In the genomic region with DNA sequence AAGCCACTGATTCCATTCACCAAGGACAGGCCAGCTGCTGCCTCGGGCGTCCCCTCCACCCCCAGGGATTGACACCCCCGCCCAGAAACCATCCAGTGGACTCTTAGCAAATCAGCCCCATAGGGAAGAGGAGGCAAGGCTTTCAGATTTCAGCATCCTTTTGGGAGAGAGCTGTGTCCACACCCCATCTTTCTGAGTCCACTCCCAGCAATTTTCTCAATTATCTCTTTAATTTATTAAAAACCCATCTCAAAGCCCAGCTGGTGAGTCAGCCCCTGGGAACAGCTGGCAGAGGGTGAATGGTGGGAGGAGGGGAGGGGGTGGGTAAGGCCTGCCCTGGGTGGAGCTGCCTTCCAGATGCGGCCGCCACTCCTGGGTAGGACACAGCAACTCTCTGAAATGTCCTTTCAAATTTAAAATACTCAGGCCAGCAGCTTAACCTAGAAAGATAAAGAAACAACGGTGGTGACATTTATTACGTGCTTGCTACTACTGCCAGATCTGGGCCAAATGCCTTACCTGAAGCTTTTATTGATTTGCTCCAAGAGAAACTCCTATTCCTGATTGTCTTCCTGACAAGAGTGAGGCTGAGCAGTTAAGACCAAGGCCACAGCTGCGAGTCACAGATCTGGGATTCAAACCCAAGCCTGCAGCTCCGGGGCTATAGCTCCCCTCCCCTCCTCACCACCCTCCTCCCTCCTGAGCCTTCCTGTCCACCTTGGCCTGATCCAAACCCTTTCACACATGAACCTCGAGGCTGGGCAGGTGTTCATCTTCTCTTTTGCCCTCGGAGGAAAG, we compare ENCODE assay signal across 9 cellular contexts.
DNase-seq lines count a peak whose midpoint lies in the region; ATAC-seq and TF ChIP-seq lines count a peak whose summit lies in the region.
"Had no signal": no experiment of that assay in that cellular context is flagged by ENCODE, and none has a peak within 500 bp of the region (broad histone marks: within the 10 kb centered on the region; RNA-seq: fewer than 3 reads in every experiment).

No MANE protein-coding gene starts in this region.

- no peaks in the 10 kb centered on the region for H3K9me3 Mint-ChIP-seq in HFFc6

- H3K4me3 ChIP-seq in left ventricle myocardium inferior (no peak overlapping the region), stomach smooth muscle (ENCODE audit: low read length in 2 of 2) (no peak overlapping the region)

- H3K4me3 Mint-ChIP-seq in HFFc6, result peak overlapping the region; percentile 34; the same call in 1 of the 2 replicates

- H3K4me1 Mint-ChIP-seq in HFFc6 (ENCODE audit: low read depth), result peaks cover 12% of the 10 kb centered on the region

- TF ChIP-seq CTCF in HFFc6 (IDR thresholded peaks at IDR 0.05) (no peak), left ventricle myocardium inferior (IDR thresholded peaks at IDR 0.05; ENCODE audit: borderline replicate concordance) (no peak)

- H3K27me3 Mint-ChIP-seq in HFFc6 (ENCODE audit: insufficient read depth), result peaks cover 2% of the 10 kb centered on the region

- H3K36me3 ChIP-seq in left ventricle myocardium inferior (peaks cover 44% of the 10 kb centered on the region), stomach smooth muscle (ENCODE audit: control insufficient read depth in 2 of 2, insufficient read depth in 2 of 2, low read length in 2 of 2) (peaks cover 12 to 19% of the 10 kb centered on the region in 2 donors)

- H3K27me3 ChIP-seq in left ventricle myocardium inferior (ENCODE audit: low read depth), result no peaks in the 10 kb centered on the region
- no peaks in the 10 kb centered on the region for H3K27me3 ChIP-seq in stomach smooth muscle (ENCODE audit: control insufficient read depth in 1 of 2, insufficient read depth in 2 of 2, low read length in 2 of 2)

- no peaks in the 10 kb centered on the region for H3K36me3 Mint-ChIP-seq in HFFc6 (ENCODE audit: low read depth)

- no peak for ATAC-seq in HG03469 (IDR thresholded peaks at IDR 0.05; ENCODE audit: unreplicated experiment)
- ATAC-seq: Panc1 had no signal

- no peak for DNase-seq in HFFc6
- peak; percentile 50 for DNase-seq in amniotic epithelial cell (ENCODE audit: low read depth)
- peak; percentile 65 for DNase-seq in left ventricle myocardium inferior
- no peak for DNase-seq in stimulated activated CD4-positive, alpha-beta T cell treated with anti-CD3 and anti-CD28 coated beads, Interleukin-2, amount 100 ng/mL, for 24 hours
- DNase-seq in RPMI8226, result no peak
- DNase-seq in NCI-H1417 treated with DMSO at 0.1 percent for 48 hours (lab: John Stamatoyannopoulos, UW), result no peak

- H3K4me1 ChIP-seq in left ventricle myocardium inferior, result peaks cover 32% of the 10 kb centered on the region
- H3K4me1 ChIP-seq in stomach smooth muscle (ENCODE audit: control insufficient read depth, insufficient read depth, low read length), result peaks cover 10% of the 10 kb centered on the region

- no peak overlapping the region for H3K9ac ChIP-seq in stomach smooth muscle (ENCODE audit: low read length in 2 of 2)

- intact Hi-C loops in left ventricle myocardium inferior (cut with micrococcal nuclease), result no loop called here

- H3K9me3 ChIP-seq in left ventricle myocardium inferior (replicated peaks) (no peaks in the 10 kb centered on the region), stomach smooth muscle (ENCODE audit: control insufficient read depth in 2 of 2, low read length in 2 of 2) (no peaks in the 10 kb centered on the region)

- H3K27ac ChIP-seq in left ventricle myocardium inferior (replicated peaks) (peak overlapping the region; percentile 81), stomach smooth muscle (ENCODE audit: low read length) (peak overlapping the region; percentile 6)

- H3K27ac Mint-ChIP-seq in HFFc6, result no peak overlapping the region

Comparison
In these comparisons a context has a peak if more than half of its experiments do, and no peak if none do; other contexts are left out.
1. DNase-seq: peak in amniotic epithelial cell (single experiment) and left ventricle myocardium inferior (single experiment); none in HFFc6 (single experiment), stimulated activated CD4-positive, alpha-beta T cell treated with anti-CD3 and anti-CD28 coated beads, Interleukin-2, amount 100 ng/mL, for 24 hours (0 of 2), RPMI8226 (single experiment) and NCI-H1417 treated with DMSO at 0.1 percent for 48 hours (single experiment).